Comparison of ENCODE assay signal across 13 cellular contexts in the genomic region with DNA sequence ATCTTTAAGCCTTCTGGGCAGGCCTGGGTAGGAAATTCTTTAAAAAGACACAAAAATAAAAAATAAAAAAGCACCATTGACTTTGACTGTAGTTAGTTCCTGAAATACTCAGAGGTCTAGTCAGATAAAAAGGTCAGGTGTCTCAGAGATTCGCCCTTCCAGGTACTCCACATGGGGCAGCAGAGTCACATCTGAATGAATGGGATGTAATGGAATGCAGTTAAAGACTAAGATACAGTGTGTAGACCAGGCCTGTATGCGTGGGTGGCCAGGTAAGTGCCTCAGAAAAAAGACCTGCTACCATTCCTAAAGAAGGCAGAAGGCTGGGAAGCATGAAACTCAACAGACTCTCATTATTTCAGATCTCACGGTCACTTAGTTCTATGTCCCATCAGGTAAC.
A peak's percentile ranks its signal among the peaks of the same experiment; 100 is the strongest.
DNase-seq lines count a peak whose midpoint lies in the region; ATAC-seq and TF ChIP-seq lines count a peak whose summit lies in the region.
"Had no signal": no experiment of that assay in that cellular context is flagged by ENCODE, and none has a peak within 500 bp of the region (broad histone marks: within the 10 kb centered on the region; RNA-seq: fewer than 3 reads in every experiment).

No MANE protein-coding gene starts in this region.

- H3F3A ChIP-seq in SK-N-SH (replicated peaks; ENCODE audit: insufficient read depth), result no peaks in the 10 kb centered on the region

- POLR2A ChIA-PET in SK-N-SH (lab: Yijun Ruan, JAX), result no interaction called here

- TF ChIP-seq RAD21 in SK-N-SH (IDR thresholded peaks at IDR 0.05; ENCODE audit: low read length), result peak; percentile 46

- H3K27ac ChIP-seq in SK-N-SH (ENCODE audit: low read depth in 2 of 2, low read length in 1 of 2), result no peak overlapping the region
- H3K27ac ChIP-seq: pancreas had no signal

- peak; percentile 62 for ATAC-seq in left lobe of liver
- ATAC-seq in HG02884 (IDR thresholded peaks at IDR 0.05; ENCODE audit: unreplicated experiment), result no peak
- ATAC-seq: pancreas had no signal

- no peaks in the 10 kb centered on the region for H3K9me3 ChIP-seq in SK-N-SH
- H3K9me3 ChIP-seq: pancreas had no signal

- TF ChIP-seq CTCF in SK-N-SH (IDR thresholded peaks at IDR 0.05) (peak; percentile 27; the same call in 1 of the 2 replicates), GM10266 (IDR thresholded peaks at IDR 0.05; ENCODE audit: control insufficient read depth, insufficient read depth, low read depth, missing control alignments) (no peak)

- CTCF ChIA-PET in SK-N-SH (lab: Yijun Ruan, JAX), result interaction anchor here (0.7 to 1.0 kb wide), 2 partner anchors 16 to 249 kb away, joined by 3 read pairs; no protein-coding TSS in a partner anchor

- H3K4me1 ChIP-seq in SK-N-SH (ENCODE audit: control insufficient read depth in 1 of 2, insufficient read depth in 2 of 2, low read depth in 1 of 2, low read length in 1 of 2), result peaks cover 0 to 10% of the 10 kb centered on the region in 2 experiments; a peak in 2 of 4 replicates
- H3K4me1 ChIP-seq: pancreas had no signal

- H3K27me3 ChIP-seq in SK-N-SH (ENCODE audit: insufficient read depth), result no peaks in the 10 kb centered on the region
- H3K27me3 ChIP-seq: pancreas had no signal

- H3K36me3 ChIP-seq in SK-N-SH (replicated peaks in 1 of 2; ENCODE audit: control insufficient read depth in 1 of 2, insufficient read depth in 2 of 2, low read length in 1 of 2), result no peaks in the 10 kb centered on the region
- H3K36me3 ChIP-seq: pancreas had no signal

- TF ChIP-seq EP300 in SK-N-SH (IDR thresholded peaks at IDR 0.05; ENCODE audit: borderline replicate concordance in 1 of 2, low read depth in 1 of 2, low read length in 1 of 2), result no peak

- no peak overlapping the region for H3K4me2 ChIP-seq in SK-N-SH

- 38% methylated on average over 3 of the region's 3 CpGs for WGBS in SK-N-SH (ENCODE audit: low lambda C conversion rate)

- no peak overlapping the region for H2AFZ ChIP-seq in SK-N-SH (ENCODE audit: low read depth)

- H3K4me3 ChIP-seq in SK-N-SH (ENCODE audit: low read depth in 2 of 2, low read length in 1 of 2), result no peak overlapping the region
- H3K4me3 ChIP-seq: pancreas had no signal

- H3K9me2 ChIP-seq in SK-N-SH, result no peaks in the 10 kb centered on the region

- no peaks in the 10 kb centered on the region for H3K79me2 ChIP-seq in SK-N-SH (ENCODE audit: insufficient read depth)

- H4K20me1 ChIP-seq in SK-N-SH (ENCODE audit: insufficient read depth), result no peaks in the 10 kb centered on the region

- no peak overlapping the region for H3K9ac ChIP-seq in SK-N-SH

- DNase-seq in DMS 273 (lab: John Stamatoyannopoulos, UW; ENCODE audit: unreplicated experiment) (peak; percentile 37), DMS 273 treated with DMSO at 0.1 percent for 48 hours (lab: John Stamatoyannopoulos, UW) (no peak), HT-29 (ENCODE audit: low spot score) (peak; percentile 28), SK-N-SH (peak; percentile 23), left lobe of liver (ENCODE audit: low spot score) (no peak), GM10266 (ENCODE audit: extremely low spot score) (no peak)
- no peak for DNase-seq in NK-92 treated with Interleukin-12 subunit alpha and Interleukin-12 subunit beta, amount 100 ng/mL, for 24 hours (lab: John Stamatoyannopoulos, UW)
- DNase-seq: 8988T; activated CD8-positive, alpha-beta memory T cell treated with anti-CD3 and anti-CD28 coated beads, Interleukin-2, amount 50 U/mL, for 48 hours; CD8-positive, alpha-beta memory T cell; NCI-H446; pancreas had no signal

TF ChIP-seq in SK-N-SH, 30 proteins besides CTCF, POLR2A, EP300 and RAD21:
- no peak for TF ChIP-seq MEF2A (IDR thresholded peaks at IDR 0.05; ENCODE audit: borderline replicate concordance, low read depth)
- TF ChIP-seq TEAD4 (IDR thresholded peaks at IDR 0.05; ENCODE audit: borderline replicate concordance, insufficient read depth), result no peak
- TF ChIP-seq, protein P1, sequence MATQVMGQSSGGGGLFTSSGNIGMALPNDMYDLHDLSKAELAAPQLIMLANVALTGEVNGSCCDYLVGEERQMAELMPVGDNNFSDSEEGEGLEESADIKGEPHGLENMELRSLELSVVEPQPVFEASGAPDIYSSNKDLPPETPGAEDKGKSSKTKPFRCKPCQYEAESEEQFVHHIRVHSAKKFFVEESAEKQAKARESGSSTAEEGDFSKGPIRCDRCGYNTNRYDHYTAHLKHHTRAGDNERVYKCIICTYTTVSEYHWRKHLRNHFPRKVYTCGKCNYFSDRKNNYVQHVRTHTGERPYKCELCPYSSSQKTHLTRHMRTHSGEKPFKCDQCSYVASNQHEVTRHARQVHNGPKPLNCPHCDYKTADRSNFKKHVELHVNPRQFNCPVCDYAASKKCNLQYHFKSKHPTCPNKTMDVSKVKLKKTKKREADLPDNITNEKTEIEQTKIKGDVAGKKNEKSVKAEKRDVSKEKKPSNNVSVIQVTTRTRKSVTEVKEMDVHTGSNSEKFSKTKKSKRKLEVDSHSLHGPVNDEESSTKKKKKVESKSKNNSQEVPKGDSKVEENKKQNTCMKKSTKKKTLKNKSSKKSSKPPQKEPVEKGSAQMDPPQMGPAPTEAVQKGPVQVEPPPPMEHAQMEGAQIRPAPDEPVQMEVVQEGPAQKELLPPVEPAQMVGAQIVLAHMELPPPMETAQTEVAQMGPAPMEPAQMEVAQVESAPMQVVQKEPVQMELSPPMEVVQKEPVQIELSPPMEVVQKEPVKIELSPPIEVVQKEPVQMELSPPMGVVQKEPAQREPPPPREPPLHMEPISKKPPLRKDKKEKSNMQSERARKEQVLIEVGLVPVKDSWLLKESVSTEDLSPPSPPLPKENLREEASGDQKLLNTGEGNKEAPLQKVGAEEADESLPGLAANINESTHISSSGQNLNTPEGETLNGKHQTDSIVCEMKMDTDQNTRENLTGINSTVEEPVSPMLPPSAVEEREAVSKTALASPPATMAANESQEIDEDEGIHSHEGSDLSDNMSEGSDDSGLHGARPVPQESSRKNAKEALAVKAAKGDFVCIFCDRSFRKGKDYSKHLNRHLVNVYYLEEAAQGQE (IDR thresholded peaks at IDR 0.05; ENCODE audit: low read depth, low read length), result no peak
- no peak for TF ChIP-seq GABPA (IDR thresholded peaks at IDR 0.05; ENCODE audit: low read depth)
- TF ChIP-seq, protein P2, sequence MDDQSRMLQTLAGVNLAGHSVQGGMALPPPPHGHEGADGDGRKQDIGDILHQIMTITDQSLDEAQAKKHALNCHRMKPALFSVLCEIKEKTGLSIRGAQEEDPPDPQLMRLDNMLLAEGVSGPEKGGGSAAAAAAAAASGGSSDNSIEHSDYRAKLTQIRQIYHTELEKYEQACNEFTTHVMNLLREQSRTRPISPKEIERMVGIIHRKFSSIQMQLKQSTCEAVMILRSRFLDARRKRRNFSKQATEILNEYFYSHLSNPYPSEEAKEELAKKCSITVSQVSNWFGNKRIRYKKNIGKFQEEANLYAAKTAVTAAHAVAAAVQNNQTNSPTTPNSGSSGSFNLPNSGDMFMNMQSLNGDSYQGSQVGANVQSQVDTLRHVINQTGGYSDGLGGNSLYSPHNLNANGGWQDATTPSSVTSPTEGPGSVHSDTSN (IDR thresholded peaks at IDR 0.05), result no peak
- TF ChIP-seq ELF1 (IDR thresholded peaks at IDR 0.05), result no peak
- TF ChIP-seq GATA2 (CRISPR knock-in tag; IDR thresholded peaks at IDR 0.05), result no peak
- no peak for TF ChIP-seq MXI1 (IDR thresholded peaks at IDR 0.05; ENCODE audit: low read depth, low read length)
- TF ChIP-seq NRF1 (IDR thresholded peaks at IDR 0.05; ENCODE audit: low read depth, low read length), result no peak

Comparison
In these comparisons a context has a peak if more than half of its experiments do, and no peak if none do; other contexts are left out.
1. DNase-seq: peak in DMS 273 (single experiment), HT-29 (single experiment) and SK-N-SH (single experiment); none in DMS 273 treated with DMSO at 0.1 percent for 48 hours (single experiment), left lobe of liver (single experiment), NK-92 treated with Interleukin-12 subunit alpha and Interleukin-12 subunit beta, amount 100 ng/mL, for 24 hours (single experiment) and GM10266 (single experiment).